ENCODE assay signal across 8 cellular contexts in the genomic region with DNA sequence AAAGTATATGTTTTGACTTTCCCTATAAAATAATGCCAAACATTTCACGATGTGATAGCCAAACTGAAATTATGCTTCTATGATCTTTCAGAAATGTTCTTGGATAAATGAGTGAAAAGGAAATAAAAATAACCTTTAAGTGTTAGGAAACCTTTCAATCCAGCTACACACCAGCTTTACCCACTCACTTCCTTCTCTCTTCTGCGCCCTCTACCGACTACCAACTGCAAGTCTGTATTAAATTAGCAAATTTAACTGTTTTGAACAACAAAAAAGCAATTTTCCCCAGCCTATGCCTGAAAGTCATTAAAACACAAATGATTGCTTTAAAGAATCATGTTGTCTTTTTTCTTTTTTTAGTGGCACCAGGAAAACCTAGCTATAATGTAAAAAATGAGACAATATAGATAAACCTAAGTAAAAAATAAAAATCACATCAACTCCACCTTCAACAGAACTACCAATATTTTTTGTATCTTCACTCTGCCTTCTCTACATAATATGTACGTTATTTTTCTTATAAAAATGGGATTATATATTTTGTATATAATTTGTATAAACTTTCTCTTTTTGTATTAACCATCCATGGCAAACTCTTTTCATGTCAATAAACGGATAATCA. TPM values are rescaled to one million over a fixed set of nuclear protein-coding genes. Genes with fewer than 3 reads are reported as not detected.
DNase-seq lines count a peak whose midpoint lies in the region; ATAC-seq, FAIRE-seq and TF ChIP-seq lines count a peak whose summit lies in the region.

No MANE protein-coding gene starts in this region.

- no peak overlapping the region for H2BK120ac ChIP-seq in mesendoderm (ENCODE audit: low read depth, low read length)

- no peak overlapping the region for H4K8ac ChIP-seq in mesendoderm (ENCODE audit: low read depth, low read length)

- H3K4me3 ChIP-seq in bronchial epithelial cell (ENCODE audit: low read depth, low read length) (no peak overlapping the region), mesendoderm (ENCODE audit: low read length) (no peak overlapping the region)

- WGBS in mesendoderm (ENCODE audit: extremely low coverage, insufficient coverage, low lambda C conversion rate), result no CpG with 5 or more reads among the region's 5 CpGs

- DNase-seq in CD1c-positive myeloid dendritic cell (ENCODE audit: extremely low spot score), result peak; percentile 58
- DNase-seq in HCEC 1CT, result peak; percentile 61
- DNase-seq in RCC 7860 (ENCODE audit: low spot score), result peak; percentile 24
- peak; percentile 49 for DNase-seq in bronchial epithelial cell (ENCODE audit: low read depth)
- DNase-seq in mesendoderm, result peak; percentile 59
- DNase-seq in islet precursor cell, result no peak
- no peak for DNase-seq in T1000 (lab: John Stamatoyannopoulos, UW)

- peaks cover 2% of the 10 kb centered on the region for H3K4me1 ChIP-seq in mesendoderm (ENCODE audit: control insufficient read depth, low read depth, low read length)

- H3K36me3 ChIP-seq in bronchial epithelial cell (ENCODE audit: control insufficient read depth, insufficient read depth, low read length), result no peaks in the 10 kb centered on the region
- H3K36me3 ChIP-seq in mesendoderm (ENCODE audit: control insufficient read depth, insufficient read depth, low read length), result no peaks in the 10 kb centered on the region

- peak; percentile 69 for FAIRE-seq in RCC 7860 (lab: Jason Lieb, UNC)
- FAIRE-seq in bronchial epithelial cell (lab: Jason Lieb, UNC), result no peak

- H3K27ac ChIP-seq in mesendoderm (ENCODE audit: low read depth, low read length), result no peak overlapping the region

- no peak overlapping the region for H3K9ac ChIP-seq in mesendoderm (ENCODE audit: low read length)

- H3K23ac ChIP-seq in mesendoderm (ENCODE audit: low read length), result no peak overlapping the region

- peak; percentile 62 for TF ChIP-seq CTCF in bronchial epithelial cell (IDR thresholded peaks at IDR 0.05; ENCODE audit: insufficient read depth, low read length, severe bottlenecking)

- H3K18ac ChIP-seq in mesendoderm (ENCODE audit: low read length), result no peak overlapping the region

- H3K79me1 ChIP-seq in mesendoderm (ENCODE audit: low read length), result no peaks in the 10 kb centered on the region

- H3K4me2 ChIP-seq in mesendoderm (ENCODE audit: low read length), result no peak overlapping the region

- no peaks in the 10 kb centered on the region for H3K79me2 ChIP-seq in mesendoderm (ENCODE audit: control insufficient read depth, insufficient read depth, low read length)

- no peak overlapping the region for H3K56ac ChIP-seq in mesendoderm (ENCODE audit: low read length)

- ATAC-seq in GM18511 (IDR thresholded peaks at IDR 0.05; ENCODE audit: unreplicated experiment), result no peak

- H3K4ac ChIP-seq in mesendoderm (ENCODE audit: low read depth, low read length), result no peak overlapping the region

- H3K27me3 ChIP-seq in bronchial epithelial cell (ENCODE audit: control insufficient read depth, insufficient read depth, low read length) (no peaks in the 10 kb centered on the region), mesendoderm (ENCODE audit: insufficient read depth, low read length, poor library complexity) (no peaks in the 10 kb centered on the region)

- no peak overlapping the region for H2AK5ac ChIP-seq in mesendoderm (ENCODE audit: low read length)

- H2BK15ac ChIP-seq in mesendoderm (replicated peaks; ENCODE audit: low read depth), result no peak overlapping the region

- no peak overlapping the region for H4K5ac ChIP-seq in mesendoderm (ENCODE audit: low read length)

- H2BK5ac ChIP-seq in mesendoderm (ENCODE audit: low read length), result no peak overlapping the region

RNA-seq across cellular contexts. Expression of gene TMEM100, which starts 13.2 kb away (rescaled TPM):
- not detected in 2 replicates for total RNA-seq in bronchial epithelial cell
- 0.31 TPM for polyA plus RNA-seq in mesendoderm (2013, experiment 1 of 2)
- polyA plus RNA-seq in mesendoderm (2013, experiment 2 of 2), result 0.53 TPM

RNA-seq across cellular contexts. Expression of gene PCTP, which starts 15.0 kb away (rescaled TPM):
- total RNA-seq in bronchial epithelial cell, result 8.4 and 13.6 TPM in 2 replicates
- 16.0 TPM for polyA plus RNA-seq in mesendoderm (2013, experiment 1 of 2)
- polyA plus RNA-seq in mesendoderm (2013, experiment 2 of 2), result 16.1 TPM

Comparison
In these comparisons a context has a peak if more than half of its experiments do, and no peak if none do; other contexts are left out.
1. DNase-seq: peak in CD1c-positive myeloid dendritic cell (single experiment), HCEC 1CT (single experiment), RCC 7860 (single experiment), bronchial epithelial cell (single experiment) and mesendoderm (single experiment); none in islet precursor cell (single experiment) and T1000 (single experiment).